In the genomic region with DNA sequence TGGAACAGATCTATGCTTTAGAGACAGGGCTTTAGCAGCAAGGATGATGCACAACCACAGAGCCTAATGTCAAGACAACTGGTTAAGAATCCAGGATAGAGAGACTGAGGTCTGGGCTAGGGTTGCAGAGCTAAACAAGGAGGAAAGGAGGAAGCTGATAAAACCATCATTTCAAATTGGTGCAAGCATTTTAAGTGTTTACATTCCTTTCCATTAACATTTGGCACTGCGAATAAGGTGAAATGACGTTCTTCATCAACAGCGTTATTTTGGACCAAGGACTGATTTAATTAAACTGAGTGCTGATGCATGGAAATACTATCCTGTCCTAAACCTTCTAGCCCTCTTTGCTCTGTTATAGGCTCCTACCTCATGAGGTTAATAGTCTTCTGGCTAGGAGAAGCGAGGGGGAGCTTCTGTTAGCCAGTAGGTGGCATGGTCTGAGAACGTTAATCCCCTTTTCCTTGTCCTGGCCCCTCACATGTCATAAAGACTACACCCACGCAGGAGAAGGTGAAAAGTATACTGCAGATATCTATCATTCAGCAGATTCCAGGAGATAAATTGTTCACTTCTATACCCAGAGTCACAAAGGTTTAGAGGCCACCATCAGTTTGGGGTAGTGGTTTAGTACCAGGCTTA, we compare ENCODE assay signal across 13 cellular contexts. TPM values are rescaled to one million over a fixed set of nuclear protein-coding genes. Genes with fewer than 3 reads are reported as not detected.
A peak's percentile ranks its signal among the peaks of the same experiment; 100 is the strongest.
DNase-seq lines count a peak whose midpoint lies in the region; ATAC-seq and TF ChIP-seq lines count a peak whose summit lies in the region.
"Had no signal": no experiment of that assay in that cellular context is flagged by ENCODE, and none has a peak within 500 bp of the region (broad histone marks: within the 10 kb centered on the region; RNA-seq: fewer than 3 reads in every experiment).

No MANE protein-coding gene starts in this region.

- CTCF ChIA-PET in Panc1 (lab: Charles Lee) = no interaction called here

- H3K9me3 ChIP-seq in Panc1 (ENCODE audit: control insufficient read depth, insufficient read depth, low read depth, low read length) = no peaks in the 10 kb centered on the region
- H3K9me3 ChIP-seq in upper lobe of right lung = no peaks in the 10 kb centered on the region
- H3K9me3 ChIP-seq: neutrophil, stomach had no signal

- H3K4me1 ChIP-seq in Panc1 (ENCODE audit: control insufficient read depth, insufficient read depth, low read length) (no peaks in the 10 kb centered on the region), foreskin keratinocyte (no peaks in the 10 kb centered on the region), upper lobe of right lung (no peaks in the 10 kb centered on the region)
- H3K4me1 ChIP-seq: stomach had no signal

- DNase-seq in Right ventricle myocardium superior (no peak), cardiac septum (ENCODE audit: low spot score) (no peak), Panc1 (ENCODE audit: low read depth, low spot score) (no peak), foreskin keratinocyte (no peak), upper lobe of right lung (no peak), epidermal melanocyte (ENCODE audit: insufficient read length, low spot score) (no peak), NCI-H524 treated with DMSO at 0.1 percent for 48 hours (lab: John Stamatoyannopoulos, UW) (no peak)
- DNase-seq: activated T-cell treated with anti-CD3 and anti-CD28 coated beads, Interleukin-2, amount 50 U/mL, for 1 hour; anterior cingulate cortex; stimulated activated CD4-positive, alpha-beta T cell treated with anti-CD3 and anti-CD28 coated beads, Interleukin-2, amount 100 ng/mL, for 24 hours; stomach had no signal

- H3K36me3 ChIP-seq in Panc1 (ENCODE audit: control insufficient read depth, insufficient read depth, low read length) (no peaks in the 10 kb centered on the region), upper lobe of right lung (no peaks in the 10 kb centered on the region)
- H3K36me3 ChIP-seq: neutrophil, stomach had no signal

- ATAC-seq in Right ventricle myocardium superior (ENCODE audit: poor library complexity) (peak; percentile 57), Panc1 (no peak), foreskin keratinocyte (no peak), upper lobe of right lung (peak; percentile 70), GM19324 (IDR thresholded peaks at IDR 0.05; ENCODE audit: low FRiP score, unreplicated experiment) (no peak)

- no peak overlapping the region for H3K27ac ChIP-seq in Panc1 (ENCODE audit: low read length)
- H3K27ac ChIP-seq in foreskin keratinocyte = no peak overlapping the region
- no peak overlapping the region for H3K27ac ChIP-seq in upper lobe of right lung
- H3K27ac ChIP-seq: neutrophil, stomach had no signal

- in situ Hi-C loops in Panc1 (cut with HindIII; ENCODE audit: low pct_unique_long_range_greater_than_20kb, low sequenced_read_pairs) = no loop called here

- intact Hi-C loops in Right ventricle myocardium superior (cut with DNase I) = no loop called here
- intact Hi-C loops in cardiac septum (cut with DNase I) = no loop called here
- intact Hi-C loops in Panc1 (cut with micrococcal nuclease; ENCODE audit: unreplicated experiment) = no loop called here
- intact Hi-C loops in upper lobe of right lung (cut with DNase I) = no loop called here

- H3K4me3 ChIP-seq in Panc1 (ENCODE audit: low read depth in 2 of 2, low read length in 2 of 2) (no peak overlapping the region), upper lobe of right lung (no peak overlapping the region)
- H3K4me3 ChIP-seq: stomach had no signal

- peak; percentile 18 for TF ChIP-seq CTCF in Panc1 (IDR thresholded peaks at IDR 0.05)
- peak; percentile 49 for TF ChIP-seq CTCF in foreskin keratinocyte (conservative IDR thresholded peaks at IDR 0.05)
- peak; percentile 23 for TF ChIP-seq CTCF in upper lobe of right lung (IDR thresholded peaks at IDR 0.05)

- POLR2A ChIA-PET in Panc1 (lab: Charles Lee) = no interaction called here

- no TSS peak for BruUV-seq in Panc1 (replicated peaks; lab: Mats Ljungman, UMichigan)

- peaks cover 10% of the 10 kb centered on the region; the same call in 1 of the 2 replicates for H3K27me3 ChIP-seq in Panc1 (ENCODE audit: control insufficient read depth, insufficient read depth, low read length)
- no peaks in the 10 kb centered on the region for H3K27me3 ChIP-seq in foreskin keratinocyte
- H3K27me3 ChIP-seq in upper lobe of right lung = no peaks in the 10 kb centered on the region
- H3K27me3 ChIP-seq: stomach had no signal

RNA-seq across cellular contexts. Expression of gene C1orf21, which starts 7.6 kb away (rescaled TPM):
- 47.6 TPM for total RNA-seq in Right ventricle myocardium superior
- total RNA-seq in cardiac septum = 93.6 TPM
- 0.15 TPM for total RNA-seq in Panc1 (2021; ENCODE audit: unreplicated experiment)
- polyA plus RNA-seq in Panc1 (2012; ENCODE audit: insufficient read length) = 0.10 TPM
- total RNA-seq in foreskin keratinocyte = 37.7 and 40.3 TPM in 2 replicates
- polyA plus RNA-seq in foreskin keratinocyte = 36.6 and 41.1 TPM in 2 replicates
- total RNA-seq in upper lobe of right lung = 78.8 TPM

Comparison
In these comparisons a context has a peak if more than half of its experiments do, and no peak if none do; other contexts are left out.
1. ATAC-seq: peak in Right ventricle myocardium superior (single experiment) and upper lobe of right lung (single experiment); none in Panc1 (single experiment), foreskin keratinocyte (single experiment) and GM19324 (single experiment).
2. RNA of gene C1orf21, which starts 7.6 kb away (total RNA-seq): 93.6 TPM in cardiac septum (single experiment), 78.8 TPM in upper lobe of right lung (single experiment), 47.6 TPM in Right ventricle myocardium superior (single experiment) and 37.7 to 40.3 TPM in foreskin keratinocyte; 0.15 TPM in Panc1 (single experiment); every median in the first group is over 10 times any median in the second.
3. Peak in every context shown above with its lines, with median percentiles within 50 percentile points of each other: CTCF ChIP-seq.